In genomic region chr5:147234825-147235635, GRCh38 we compare ENCODE assay signal across 8 cellular contexts. TPM values are rescaled to one million over a fixed set of nuclear protein-coding genes. Genes with fewer than 3 reads are reported as not detected.
DNase-seq lines count a peak whose midpoint lies in the region; ATAC-seq and TF ChIP-seq lines count a peak whose summit lies in the region.

TSS of gene STK32A (plus strand) at chr5:147235026. CDS start at chr5:147239635, 4,609 bp downstream.

- 4% methylated on average over 28 of the region's 28 CpGs for WGBS in right cardiac atrium
- WGBS in prostate gland: 2% methylated on average over 27 of the region's 28 CpGs

- H3K27ac ChIP-seq in right cardiac atrium (ENCODE audit: low read length): no peak within 1 kb of the TSS
- peak within 1 kb of the TSS; percentile 53 to 66 for H3K27ac ChIP-seq in prostate gland

- DNase-seq in AG20443 (ENCODE audit: low spot score) (peak; percentile 30), NCI-H1092 treated with DMSO at 0.1 percent for 48 hours (lab: John Stamatoyannopoulos, UW) (peak; percentile 77), adipocyte (ENCODE audit: low read depth) (peak; percentile 43), right cardiac atrium (peak; percentile 59 to 84 (median 84)), prostate gland (ENCODE audit: low spot score) (no peak)
- no peak for DNase-seq in effector CD4-positive, alpha-beta T cell

- ATAC-seq in right cardiac atrium: peak; percentile 92 to 96
- ATAC-seq in GM19395 (IDR thresholded peaks at IDR 0.05; ENCODE audit: unreplicated experiment): no peak
- no peak for ATAC-seq in HG02678 (IDR thresholded peaks at IDR 0.05; ENCODE audit: unreplicated experiment)

- peak within 1 kb of the TSS; percentile 66 for H3K9ac ChIP-seq in adipocyte (ENCODE audit: low read length)

- no peaks in the 10 kb centered on the region for H3K36me3 ChIP-seq in adipocyte (ENCODE audit: control insufficient read depth, insufficient read depth, low read length, severe bottlenecking)
- no peaks in the 10 kb centered on the region for H3K36me3 ChIP-seq in prostate gland

- intact Hi-C loops in right cardiac atrium (cut with DNase I): loop anchor here in 1 of 4 donors (5.0 kb wide), 1 partner anchor 132 kb away; no protein-coding TSS in a partner anchor
- intact Hi-C loops in prostate gland (cut with DNase I): loop anchor here (5.0 kb wide), 1 partner anchor 322 kb away; no protein-coding TSS in a partner anchor

- H3K4me3 ChIP-seq in adipocyte (ENCODE audit: low read length) (peak within 1 kb of the TSS; percentile 79), right cardiac atrium (ENCODE audit: low read length) (peak within 1 kb of the TSS; percentile 67), prostate gland (peak within 1 kb of the TSS; percentile 35 to 42)

- peaks cover 7% of the 10 kb centered on the region for H3K4me1 ChIP-seq in adipocyte (ENCODE audit: control insufficient read depth, insufficient read depth, low read length)
- H3K4me1 ChIP-seq in right cardiac atrium (ENCODE audit: control insufficient read depth, insufficient read depth, low read length): no peaks in the 10 kb centered on the region
- peaks cover 4% of the 10 kb centered on the region for H3K4me1 ChIP-seq in prostate gland (replicated peaks)

- H3K27me3 ChIP-seq in adipocyte (replicated peaks; ENCODE audit: control insufficient read depth, insufficient read depth, low read length) (peaks cover 36% of the 10 kb centered on the region), right cardiac atrium (ENCODE audit: control insufficient read depth, insufficient read depth) (no peaks in the 10 kb centered on the region), prostate gland (replicated peaks; ENCODE audit: insufficient read depth) (no peaks in the 10 kb centered on the region)

- no peak for TF ChIP-seq POLR2A in prostate gland (IDR thresholded peaks at IDR 0.05)

- no peak for TF ChIP-seq CTCF in prostate gland (IDR thresholded peaks at IDR 0.05)

- no peaks in the 10 kb centered on the region for H3K9me3 ChIP-seq in adipocyte (ENCODE audit: control insufficient read depth, low read length)
- no peaks in the 10 kb centered on the region for H3K9me3 ChIP-seq in right cardiac atrium (ENCODE audit: control insufficient read depth, low read length)
- H3K9me3 ChIP-seq in prostate gland: no peaks in the 10 kb centered on the region

RNA-seq across cellular contexts. Expression of gene STK32A, which starts in this region (rescaled TPM):
- total RNA-seq in right cardiac atrium: 1 to 10 TPM; 1.9 to 2.9 (median 2.4) TPM
- polyA plus RNA-seq in right cardiac atrium: 0.81 TPM
- total RNA-seq in prostate gland: 10 to 100 TPM in 1 of 2 donors, under 1 TPM in 1; 0.64 to 12.9 TPM

Comparison
In these comparisons a context has a peak if more than half of its experiments do, and no peak if none do; other contexts are left out.
1. DNase-seq: peak in AG20443 (single experiment), NCI-H1092 treated with DMSO at 0.1 percent for 48 hours (single experiment), adipocyte (single experiment) and right cardiac atrium (3 of 3); none in prostate gland (single experiment) and effector CD4-positive, alpha-beta T cell (single experiment).
2. ATAC-seq: peak in right cardiac atrium (2 of 2); none in GM19395 (single experiment) and HG02678 (single experiment).
3. Peak in every context shown above with its lines, with median percentiles within 50 percentile points of each other: H3K4me3 ChIP-seq.